In the genomic region with DNA sequence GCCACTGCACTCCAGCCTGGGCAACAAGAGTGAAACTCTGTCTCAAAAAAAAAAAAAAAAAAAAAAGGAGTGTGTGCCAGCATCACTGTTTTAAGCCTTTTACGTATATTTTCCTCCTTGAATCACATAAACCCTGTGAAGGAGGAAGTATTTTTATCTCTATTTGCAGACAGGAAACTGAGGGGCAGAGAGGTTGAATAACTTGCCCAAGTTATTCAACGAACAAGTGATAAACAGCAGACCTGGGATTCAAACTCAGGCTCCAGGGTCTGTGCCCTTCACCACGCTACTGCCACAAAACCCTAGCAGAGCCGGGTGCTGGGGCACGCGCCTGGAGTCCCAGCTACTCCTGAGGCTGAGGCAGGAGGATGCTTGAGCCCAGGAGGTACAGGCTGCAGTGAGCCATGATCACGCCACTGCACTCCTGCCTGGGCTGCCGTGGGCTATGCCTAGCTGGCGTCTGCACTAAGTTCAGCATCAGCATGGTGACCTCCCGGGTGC, we compare ENCODE assay signal across 16 cellular contexts. TPM values are rescaled to one million over a fixed set of nuclear protein-coding genes. Genes with fewer than 3 reads are reported as not detected.
A peak's percentile ranks its signal among the peaks of the same experiment; 100 is the strongest.
DNase-seq lines count a peak whose midpoint lies in the region; ATAC-seq and TF ChIP-seq lines count a peak whose summit lies in the region.
"Had no signal": no experiment of that assay in that cellular context is flagged by ENCODE, and none has a peak within 500 bp of the region (broad histone marks: within the 10 kb centered on the region; RNA-seq: fewer than 3 reads in every experiment).

No MANE protein-coding gene starts in this region.

- H3K4me1 Mint-ChIP-seq in T-cell (peaks cover 30 to 35% (median 31%) of the 10 kb centered on the region in 3 donors), endodermal cell (no peaks in the 10 kb centered on the region)

- CTCF ChIA-PET in T-cell (lab: Charles Lee) = no interaction called here

- H3K9me3 ChIP-seq in BLaER1 (no peaks in the 10 kb centered on the region), endodermal cell (ENCODE audit: control insufficient read depth, low read length) (no peaks in the 10 kb centered on the region)
- no peaks in the 10 kb centered on the region for H3K9me3 ChIP-seq in effector memory CD4-positive, alpha-beta T cell (ENCODE audit: control insufficient read depth, low read length)
- H3K9me3 ChIP-seq: adrenal gland, SJCRH30 had no signal

- peaks cover 54% of the 10 kb centered on the region for H3K27me3 ChIP-seq in BLaER1
- H3K27me3 ChIP-seq in effector memory CD4-positive, alpha-beta T cell (replicated peaks; ENCODE audit: control insufficient read depth, insufficient read depth, low read length, poor library complexity, severe bottlenecking) = no peaks in the 10 kb centered on the region
- H3K27me3 ChIP-seq in endodermal cell (ENCODE audit: control insufficient read depth, insufficient read depth, low read length, poor library complexity, severe bottlenecking) = peaks cover 27% of the 10 kb centered on the region
- H3K27me3 ChIP-seq: SJCRH30 had no signal

- H3K9ac ChIP-seq in BLaER1 (no peak overlapping the region), endodermal cell (ENCODE audit: extremely low read depth, low read length, poor library complexity, severe bottlenecking) (no peak overlapping the region)

- H3K27ac Mint-ChIP-seq in T-cell (peak overlapping the region; percentile 90 to 93), endodermal cell (no peak overlapping the region)

- no peak for TF ChIP-seq CTCF in endodermal cell (conservative IDR thresholded peaks at IDR 0.05)

- H3K9me3 Mint-ChIP-seq in T-cell = no peaks in the 10 kb centered on the region
- H3K9me3 Mint-ChIP-seq in endodermal cell = no peaks in the 10 kb centered on the region

- H3K4me3 Mint-ChIP-seq in T-cell (peak overlapping the region; percentile 66 to 78 (median 70)), endodermal cell (no peak overlapping the region)

- H3K36me3 Mint-ChIP-seq in T-cell = no peaks in the 10 kb centered on the region
- no peaks in the 10 kb centered on the region for H3K36me3 Mint-ChIP-seq in endodermal cell (ENCODE audit: low read depth)

- H3K27me3 Mint-ChIP-seq in T-cell (peaks cover 0 to 20% of the 10 kb centered on the region in 2 donors), endodermal cell (ENCODE audit: insufficient read depth) (peaks cover 31% of the 10 kb centered on the region)

- H3K4me3 ChIP-seq in BLaER1 (no peak overlapping the region), endodermal cell (ENCODE audit: low read length) (no peak overlapping the region)
- no peak overlapping the region for H3K4me3 ChIP-seq in effector memory CD4-positive, alpha-beta T cell (ENCODE audit: insufficient read depth, low read depth, low read length, poor library complexity, severe bottlenecking)
- H3K4me3 ChIP-seq: SJCRH30 had no signal

- peak; percentile 89 for DNase-seq in GDM1 (lab: John Stamatoyannopoulos, UW)
- peak in 33 of 34 experiments; percentile 26 to 81 (median 61) for DNase-seq in T-cell
- no peak for DNase-seq in effector memory CD4-positive, alpha-beta T cell
- no peak for DNase-seq in endodermal cell
- DNase-seq in DMS53 treated with DMSO at 0.1 percent for 48 hours (lab: John Stamatoyannopoulos, UW; ENCODE audit: unreplicated experiment) = no peak
- DNase-seq: adrenal gland, C1 segment of cervical spinal cord, cortex of kidney, NCI-H1048, NCI-H524, SJCRH30, substantia nigra had no signal

- H3K36me3 ChIP-seq in BLaER1 = no peaks in the 10 kb centered on the region
- H3K36me3 ChIP-seq in effector memory CD4-positive, alpha-beta T cell (ENCODE audit: control insufficient read depth, insufficient read depth, low read length) = no peaks in the 10 kb centered on the region
- H3K36me3 ChIP-seq in endodermal cell (ENCODE audit: control insufficient read depth, insufficient read depth, low read length) = no peaks in the 10 kb centered on the region
- H3K36me3 ChIP-seq: adrenal gland, SJCRH30 had no signal

- ATAC-seq in T-cell (replicated peaks in 1 of 4) = peak; percentile 60 to 75 (median 64)
- ATAC-seq in GM19035 (IDR thresholded peaks at IDR 0.05; ENCODE audit: unreplicated experiment) = no peak
- ATAC-seq in HG02623 (IDR thresholded peaks at IDR 0.05; ENCODE audit: unreplicated experiment) = no peak

- H3K4me1 ChIP-seq in BLaER1 = peaks cover 32% of the 10 kb centered on the region
- H3K4me1 ChIP-seq in effector memory CD4-positive, alpha-beta T cell (ENCODE audit: control insufficient read depth, insufficient read depth, low read length, poor library complexity, severe bottlenecking) = peaks cover 12% of the 10 kb centered on the region
- H3K4me1 ChIP-seq in endodermal cell (ENCODE audit: control insufficient read depth, insufficient read depth, low read length) = no peaks in the 10 kb centered on the region
- H3K4me1 ChIP-seq: SJCRH30 had no signal

- H4K20me1 ChIP-seq in BLaER1 = 0 out of 2 replicates have a peak, but pooled peaks cover 7% of the 10 kb centered on the region

- peak overlapping the region; percentile 88 for H3K4me2 ChIP-seq in BLaER1

- H3K27ac ChIP-seq in BLaER1 (no peak overlapping the region), endodermal cell (ENCODE audit: low read depth, low read length) (no peak overlapping the region)
- H3K27ac ChIP-seq in effector memory CD4-positive, alpha-beta T cell (ENCODE audit: insufficient read depth, low read length, poor library complexity, severe bottlenecking) = peak overlapping the region; percentile 35
- H3K27ac ChIP-seq: adrenal gland, SJCRH30 had no signal

- POLR2A ChIA-PET in T-cell (lab: Charles Lee) = no interaction called here

- WGBS in endodermal cell (ENCODE audit: insufficient coverage in 1 of 2, insufficient read length in 1 of 2), 2 experiments = 89 to 92% methylated on average over 5 to 10 of the region's 10 CpGs

RNA-seq across cellular contexts. Expression of gene AVP, which starts 9.4 kb away (rescaled TPM):
- total RNA-seq in T-cell (1 to 10 TPM in 1 of 5 donors, under 1 TPM in 2, not detected in 2; 0.44 to 1.6 (median 0.59) TPM), endodermal cell (not detected)
- polyA plus RNA-seq in endodermal cell (2013, experiment 1 of 2) = not detected
- polyA plus RNA-seq in endodermal cell (2013, experiment 2 of 2) = not detected
- total RNA-seq: mucosa of gallbladder, SJCRH30 had no signal

RNA-seq across cellular contexts. Expression of gene OXT, which starts 22.5 kb away (rescaled TPM):
- total RNA-seq in T-cell (1 to 10 TPM in 2 of 5 donors, under 1 TPM in 1, not detected in 2; 0.92 to 3.0 (median 1.5) TPM), endodermal cell (not detected)
- polyA plus RNA-seq in endodermal cell (2013, experiment 1 of 2) = not detected
- not detected for polyA plus RNA-seq in endodermal cell (2013, experiment 2 of 2)
- total RNA-seq: SJCRH30 had no signal

RNA-seq across cellular contexts. Expression of gene MRPS26, which starts 48.1 kb away (rescaled TPM):
- 10 to 100 TPM; 20.9 to 38.5 (median 36.8) TPM for total RNA-seq in T-cell
- 10 to 100 TPM; 75.1 to 87.7 TPM for total RNA-seq in endodermal cell
- polyA plus RNA-seq in endodermal cell (2013, experiment 1 of 2) = 62.9 TPM
- polyA plus RNA-seq in endodermal cell (2013, experiment 2 of 2) = 61.7 TPM

RNA-seq across cellular contexts. Expression of gene GNRH2, which starts 50.5 kb away (rescaled TPM):
- total RNA-seq in T-cell = 1 to 10 TPM in 4 of 5 donors, under 1 TPM in 1; 0.60 to 3.4 (median 1.8) TPM
- total RNA-seq in endodermal cell = 1 to 10 TPM in 1 of 2 donors, not detected in 1; 2.5 TPM
- not detected for polyA plus RNA-seq in endodermal cell (2013, experiment 1 of 2)
- not detected for polyA plus RNA-seq in endodermal cell (2013, experiment 2 of 2)

Comparison
In these comparisons a context has a peak if more than half of its experiments do, and no peak if none do; other contexts are left out.
1. DNase-seq: peak in GDM1 (single experiment) and T-cell (33 of 34); none in effector memory CD4-positive, alpha-beta T cell (0 of 3), endodermal cell (single experiment) and DMS53 treated with DMSO at 0.1 percent for 48 hours (single experiment).
2. ATAC-seq: peak in T-cell (4 of 4); none in GM19035 (single experiment) and HG02623 (single experiment).